Comparison of ENCODE assay signal across 28 cellular contexts in the genomic region with DNA sequence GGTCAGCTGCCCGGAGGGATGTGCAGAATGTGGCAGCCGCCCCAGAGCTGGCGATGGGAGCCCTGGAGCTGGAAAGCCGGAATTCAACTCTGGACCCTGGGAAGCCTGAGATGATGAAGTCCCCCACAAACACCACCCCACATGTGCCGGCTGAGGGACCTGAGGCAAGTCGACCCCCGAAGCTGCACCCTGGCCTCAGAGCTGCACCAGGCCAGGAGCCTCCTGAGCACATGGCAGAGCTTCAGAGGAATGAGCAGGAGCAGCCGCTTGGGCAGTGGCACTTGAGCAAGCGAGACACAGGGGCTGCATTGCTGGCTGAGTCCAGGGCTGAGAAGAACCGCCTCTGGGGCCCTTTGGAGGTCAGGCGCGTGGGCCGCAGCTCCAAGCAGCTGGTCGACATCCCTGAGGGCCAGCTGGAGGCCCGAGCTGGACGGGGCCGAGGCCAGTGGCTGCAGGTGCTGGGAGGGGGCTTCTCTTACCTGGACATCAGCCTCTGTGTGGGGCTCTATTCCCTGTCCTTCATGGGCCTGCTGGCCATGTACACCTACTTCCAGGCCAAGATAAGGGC. TPM values are rescaled to one million over a fixed set of nuclear protein-coding genes. Genes with fewer than 3 reads are reported as not detected.
"Had no signal": no experiment of that assay in that cellular context is flagged by ENCODE, and none has a peak within 500 bp of the region (broad histone marks: within the 10 kb centered on the region; RNA-seq: fewer than 3 reads in every experiment).

No MANE protein-coding gene starts in this region.

- H3K27ac ChIP-seq: lower lobe of right lung, parathyroid adenoma, sigmoid colon, spleen, suprapubic skin, thoracic aorta, tibial artery, upper lobe of right lung, uterus had no signal

- H3K36me3 Mint-ChIP-seq: natural killer cell had no signal

- H3K4me1 ChIP-seq: lower lobe of right lung, parathyroid adenoma, sigmoid colon, suprapubic skin, tibial artery, upper lobe of right lung, uterus had no signal

- H3K9ac ChIP-seq: parathyroid adenoma had no signal

- H3K9me3 Mint-ChIP-seq: naive B cell; natural killer cell; stimulated activated effector memory CD8-positive, alpha-beta T cell treated with anti-CD3 and anti-CD28 coated beads, Interleukin-12 subunit alpha, Interleukin-12 subunit beta, amount 100 ng/mL, for 72 hours; stimulated activated naive CD8-positive, alpha-beta T cell treated with anti-CD3 and anti-CD28 coated beads, Interleukin-15, Interleukin-2, amounts not matched to agents 100 ng/mL and 50 ng/mL, for 24 hours had no signal

- H3K36me3 ChIP-seq: uterus had no signal

- FAIRE-seq: keratinocyte, small intestine had no signal

- H3K79me2 ChIP-seq: parathyroid adenoma had no signal

- H3K4me3 Mint-ChIP-seq: natural killer cell; stimulated activated effector memory CD8-positive, alpha-beta T cell treated with anti-CD3 and anti-CD28 coated beads, Interleukin-12 subunit alpha, Interleukin-12 subunit beta, amount 100 ng/mL, for 72 hours; stimulated activated naive CD8-positive, alpha-beta T cell treated with anti-CD3 and anti-CD28 coated beads, Interleukin-15, Interleukin-2, amounts not matched to agents 100 ng/mL and 50 ng/mL, for 24 hours had no signal

- H3K4me1 Mint-ChIP-seq: naive B cell had no signal

- H2AFZ ChIP-seq: parathyroid adenoma had no signal

- H3K27me3 Mint-ChIP-seq: naive B cell; stimulated activated naive CD8-positive, alpha-beta T cell treated with anti-CD3 and anti-CD28 coated beads, Interleukin-15, Interleukin-2, amounts not matched to agents 100 ng/mL and 50 ng/mL, for 24 hours had no signal

- H3K4me3 ChIP-seq: lower lobe of right lung, sigmoid colon, spleen, suprapubic skin, thoracic aorta, tibial artery, upper lobe of right lung, uterus had no signal

- H3K27me3 ChIP-seq: sigmoid colon, spleen, suprapubic skin, tibial artery, upper lobe of right lung, uterus had no signal

- H3K27ac Mint-ChIP-seq: naive B cell; natural killer cell; stimulated activated effector memory CD8-positive, alpha-beta T cell treated with anti-CD3 and anti-CD28 coated beads, Interleukin-12 subunit alpha, Interleukin-12 subunit beta, amount 100 ng/mL, for 72 hours; stimulated activated naive CD8-positive, alpha-beta T cell treated with anti-CD3 and anti-CD28 coated beads, Interleukin-15, Interleukin-2, amounts not matched to agents 100 ng/mL and 50 ng/mL, for 24 hours had no signal

- DNase-seq: hippocampal formation; kidney glomerular epithelial cell; left cardiac atrium; lower lobe of right lung; mammary epithelial cell; mesenchymal stem cell; naive B cell; natural killer cell; nucleus accumbens; right cardiac atrium; sigmoid colon; small intestine; spleen; stimulated activated CD4-positive, alpha-beta T cell treated with anti-CD3 and anti-CD28 coated beads, Interleukin-4, amount 100 ng/mL, for 24 hours; stimulated activated naive CD4-positive, alpha-beta T cell; tibial artery; trophoblast cell; upper lobe of right lung; uterus had no signal

- ATAC-seq: left cardiac atrium; left lobe of liver; lower lobe of right lung; natural killer cell; right cardiac atrium; stimulated activated effector memory CD8-positive, alpha-beta T cell treated with anti-CD3 and anti-CD28 coated beads, Interleukin-12 subunit alpha, Interleukin-12 subunit beta, amount 100 ng/mL, for 72 hours; upper lobe of right lung had no signal

- H3K9me3 ChIP-seq: lower lobe of right lung, sigmoid colon, spleen, suprapubic skin, thoracic aorta, tibial artery, upper lobe of right lung, uterus had no signal

RNA-seq across cellular contexts. Expression of gene LHX4, which starts 33.5 kb away (rescaled TPM):
- total RNA-seq: left cardiac atrium, lower lobe of right lung, mammary epithelial cell, posterior vena cava, right cardiac atrium, sigmoid colon, thoracic aorta, upper lobe of right lung, uterus had no signal
- polyA plus RNA-seq: keratinocyte, mammary epithelial cell, neural cell had no signal
